15 cellular contexts compared by ENCODE assay signal in the genomic region with DNA sequence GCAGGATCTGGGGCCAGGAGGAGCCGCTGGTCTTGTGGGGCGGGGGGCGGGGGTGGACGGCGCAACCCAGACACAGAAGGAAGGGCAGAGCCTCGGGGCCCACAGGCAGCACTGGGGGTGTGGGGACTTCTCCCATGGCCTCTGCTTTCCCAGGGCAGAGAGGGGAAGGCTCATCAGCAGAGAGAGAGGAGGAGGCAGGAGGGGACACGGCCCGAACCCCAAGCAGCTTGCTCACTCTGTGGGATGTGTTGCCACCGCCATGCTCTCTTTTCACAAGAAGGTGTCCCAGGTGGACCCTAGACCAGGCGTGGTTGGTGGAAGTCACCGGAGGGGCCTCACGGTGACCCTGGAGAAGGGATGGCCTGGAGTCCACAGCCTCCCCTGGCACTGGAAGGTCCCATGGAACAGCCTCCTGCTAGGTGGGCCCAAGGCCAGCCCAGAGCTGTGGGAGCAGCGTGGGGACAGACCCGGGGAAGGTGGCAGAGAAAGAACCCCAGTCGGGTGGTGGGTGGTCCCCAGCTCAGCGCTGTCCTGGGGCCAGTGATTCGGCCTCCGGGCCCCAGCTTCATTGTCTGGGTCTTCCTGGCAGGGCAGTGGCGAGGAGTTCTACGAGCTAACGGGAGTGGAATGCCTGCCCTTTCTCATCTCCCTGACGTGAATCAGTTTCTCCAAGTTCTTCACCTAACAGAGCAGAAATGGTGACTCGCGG.
"Had no signal": no experiment of that assay in that cellular context is flagged by ENCODE, and none has a peak within 500 bp of the region (broad histone marks: within the 10 kb centered on the region; RNA-seq: fewer than 3 reads in every experiment).

No MANE protein-coding gene starts in this region.

- H2AFZ ChIP-seq: neural progenitor cell had no signal

- H3K27ac ChIP-seq: heart left ventricle, left lung, neural progenitor cell, upper lobe of left lung had no signal

- H3K9me3 ChIP-seq: left lung, upper lobe of left lung had no signal

- H3K27ac Mint-ChIP-seq: activated naive CD8-positive, alpha-beta T cell treated with anti-CD3 and anti-CD28 coated beads, Interleukin-2, amount 10 ng/mL, durations not matched to agents 7 days and 5 days; activated T-cell treated with anti-CD3 and anti-CD28 coated beads, Interleukin-2, amount 50 U/mL, for 72 hours; stimulated activated naive B cell treated with anti-CD40 and anti-IgM and Interleukin-4, amounts not matched to agents 10 μg/mL and 1 μg/mL and 100 μg/mL, for 72 hours had no signal

- H3K4me2 ChIP-seq: neural progenitor cell had no signal

- H3K4me3 Mint-ChIP-seq: activated naive CD8-positive, alpha-beta T cell treated with anti-CD3 and anti-CD28 coated beads, Interleukin-2, amount 10 ng/mL, durations not matched to agents 7 days and 5 days; activated T-cell treated with anti-CD3 and anti-CD28 coated beads, Interleukin-2, amount 50 U/mL, for 72 hours; mesothelial cell of epicardium; neural progenitor cell; stimulated activated naive B cell treated with anti-CD40 and anti-IgM and Interleukin-4, amounts not matched to agents 10 μg/mL and 1 μg/mL and 100 μg/mL, for 72 hours had no signal

- H3K4me1 Mint-ChIP-seq: stimulated activated naive B cell treated with anti-CD40 and anti-IgM and Interleukin-4, amounts not matched to agents 10 μg/mL and 1 μg/mL and 100 μg/mL, for 72 hours had no signal

- H3K9ac ChIP-seq: neural progenitor cell had no signal

- H3K4me1 ChIP-seq: left lung had no signal

- H3K4me3 ChIP-seq: heart left ventricle, left lung, neural progenitor cell, upper lobe of left lung had no signal

- H3K9me3 Mint-ChIP-seq: activated naive CD8-positive, alpha-beta T cell treated with anti-CD3 and anti-CD28 coated beads, Interleukin-2, amount 10 ng/mL, durations not matched to agents 7 days and 5 days; activated T-cell treated with anti-CD3 and anti-CD28 coated beads, Interleukin-2, amount 50 U/mL, for 72 hours; neural progenitor cell had no signal

- H3K27me3 ChIP-seq: heart left ventricle, left lung, neural progenitor cell, upper lobe of left lung had no signal

- H3K36me3 ChIP-seq: heart left ventricle, left lung, neural progenitor cell, upper lobe of left lung had no signal

- ATAC-seq: activated T-cell treated with anti-CD3 and anti-CD28 coated beads, Interleukin-2, amount 50 U/mL, for 72 hours; heart left ventricle; left lung; stimulated activated naive B cell treated with anti-CD40 and anti-IgM and Interleukin-4, amounts not matched to agents 10 μg/mL and 1 μg/mL and 100 μg/mL, for 72 hours had no signal

- FAIRE-seq: frontal cortex, islet of Langerhans, TTC549 had no signal

- DNase-seq: activated naive CD8-positive, alpha-beta T cell treated with anti-CD3 and anti-CD28 coated beads, Interleukin-2, amount 10 ng/mL, durations not matched to agents 7 days and 5 days; activated T-cell treated with anti-CD3 and anti-CD28 coated beads, Interleukin-2, amount 50 U/mL, for 72 hours; anterior cingulate cortex; heart left ventricle; left lung; retina; stimulated activated CD4-positive, alpha-beta T cell treated with anti-CD3 and anti-CD28 coated beads, Interleukin-1b, Interleukin-23, amount 100 ng/mL, for 48 hours; stimulated activated naive B cell treated with anti-CD40 and anti-IgM and Interleukin-4, amounts not matched to agents 10 μg/mL and 1 μg/mL and 100 μg/mL, for 72 hours; T-helper 2 cell had no signal
